25 cellular contexts compared by ENCODE assay signal in the genomic region with DNA sequence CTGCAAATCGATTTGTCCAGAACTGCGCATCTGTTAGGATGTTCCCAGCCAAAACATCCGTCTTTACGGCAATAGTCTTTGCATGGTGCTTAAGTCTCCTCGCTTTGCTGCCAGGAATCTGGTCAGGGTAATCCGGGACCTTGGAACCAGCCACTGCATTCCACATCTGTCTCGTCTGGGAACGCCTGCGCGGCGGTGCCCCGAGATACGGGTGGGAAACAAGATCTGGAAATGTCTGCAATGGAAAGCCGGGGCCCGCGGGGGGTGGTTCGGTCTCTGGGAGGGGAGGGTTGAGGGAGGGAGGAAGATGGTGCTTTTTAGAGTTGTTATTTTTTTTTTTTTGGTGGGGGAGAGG. TPM values are rescaled to one million over a fixed set of nuclear protein-coding genes. Genes with fewer than 3 reads are reported as not detected.
DNase-seq lines count a peak whose midpoint lies in the region; ATAC-seq and TF ChIP-seq lines count a peak whose summit lies in the region.
"Had no signal": no experiment of that assay in that cellular context is flagged by ENCODE, and none has a peak within 500 bp of the region (broad histone marks: within the 10 kb centered on the region; RNA-seq: fewer than 3 reads in every experiment).

No MANE protein-coding gene starts in this region.

- no peak overlapping the region for H2BK12ac ChIP-seq in H9 (ENCODE audit: insufficient read length, low read depth, low read length)

- no peaks in the 10 kb centered on the region for H3K9me3 Mint-ChIP-seq in H9
- H3K9me3 Mint-ChIP-seq: activated naive CD4-positive, alpha-beta T cell treated with anti-CD3 and anti-CD28 coated beads, Interleukin-2, amount 10 ng/mL, durations not matched to agents 7 days and 5 days; brain had no signal

- H4K5ac ChIP-seq in H9 (ENCODE audit: insufficient read length, low read depth, low read length): no peak overlapping the region

- no peaks in the 10 kb centered on the region for H3K23me2 ChIP-seq in H9 (ENCODE audit: insufficient read length, low read depth, low read length, poor library complexity, severe bottlenecking)

- H3K27ac ChIP-seq in BLaER1 treated with 17β-estradiol and CSF1 and Interleukin-3, amounts not matched to agents 10 nM and 100 nM: no peak overlapping the region
- peak overlapping the region; percentile 41 to 59 for H3K27ac ChIP-seq in right atrium auricular region
- H3K27ac ChIP-seq in gastrocnemius medialis: peak overlapping the region; percentile 11 to 33 (median 21)
- H3K27ac ChIP-seq in H9 (ENCODE audit: insufficient read length, low read depth, low read length): no peak overlapping the region
- no peak overlapping the region for H3K27ac ChIP-seq in brain microvascular endothelial cell
- H3K27ac ChIP-seq: epithelial cell of prostate had no signal

- DNase-seq in astrocyte of the cerebellum (ENCODE audit: low read depth) (peak; percentile 16), right atrium auricular region (ENCODE audit: low spot score) (no peak), gastrocnemius medialis (no peak), H9 (no peak), brain microvascular endothelial cell (no peak), NCI-H524 (lab: John Stamatoyannopoulos, UW) (no peak)
- DNase-seq: activated CD4-positive, alpha-beta T cell treated with anti-CD3 and anti-CD28 coated beads, Interleukin-2, amount 50 U/mL, for 1 hour; activated naive CD4-positive, alpha-beta T cell treated with anti-CD3 and anti-CD28 coated beads, Interleukin-2, amount 10 ng/mL, durations not matched to agents 7 days and 5 days; BE2C; head of caudate nucleus; KG1; midbrain; NCI-H1092; NCI-H2171; nucleus accumbens; Peyer's patch; stimulated activated CD4-positive, alpha-beta T cell treated with anti-CD3 and anti-CD28 coated beads, Interleukin-4, amount 100 ng/mL, for 4 hours; stimulated activated CD8-positive, alpha-beta memory T cell treated with anti-CD3 and anti-CD28 coated beads, Interleukin-4, amount 100 ng/mL, for 48 hours; substantia nigra had no signal

- no peak overlapping the region for H2AFZ ChIP-seq in H9 (ENCODE audit: low read length)

- WGBS in H9 (ENCODE audit: extremely low coverage, insufficient read length, low lambda C conversion rate): no CpG with 5 or more reads among the region's 17 CpGs

- peaks cover 0 to 4% (median 0%) of the 10 kb centered on the region in 3 experiments; a peak in 1 of 7 replicates for H3K36me3 Mint-ChIP-seq in H9 (ENCODE audit: insufficient read depth in 1 of 3, low read depth in 3 of 3)
- H3K36me3 Mint-ChIP-seq: activated naive CD4-positive, alpha-beta T cell treated with anti-CD3 and anti-CD28 coated beads, Interleukin-2, amount 10 ng/mL, durations not matched to agents 7 days and 5 days; brain had no signal

- peak; percentile 34 to 37 for ATAC-seq in gastrocnemius medialis
- ATAC-seq in GM18498 (IDR thresholded peaks at IDR 0.05; ENCODE audit: unreplicated experiment): no peak

- no peak overlapping the region for H2BK120ac ChIP-seq in H9 (ENCODE audit: low read depth, low read length, poor library complexity, severe bottlenecking)

- no peaks in the 10 kb centered on the region; the same call in 1 of the 2 replicates for H3K79me2 ChIP-seq in H9 (ENCODE audit: insufficient read depth, low read length)

- peaks cover 11 to 14% of the 10 kb centered on the region in 2 experiments for H3K4me1 Mint-ChIP-seq in H9
- H3K4me1 Mint-ChIP-seq: activated naive CD4-positive, alpha-beta T cell treated with anti-CD3 and anti-CD28 coated beads, Interleukin-2, amount 10 ng/mL, durations not matched to agents 7 days and 5 days had no signal

- H3K9ac ChIP-seq in BLaER1 treated with 17β-estradiol and CSF1 and Interleukin-3, amounts not matched to agents 10 nM and 100 nM: no peak overlapping the region
- no peak overlapping the region for H3K9ac ChIP-seq in H9 (ENCODE audit: extremely low read depth, insufficient read length, low read length)

- H3K9me3 ChIP-seq in BLaER1 treated with 17β-estradiol and CSF1 and Interleukin-3, amounts not matched to agents 10 nM and 100 nM (replicated peaks in 1 of 11): 0 out of 22 replicates have a peak, but pooled peaks cover 0 to 4% (median 0%) of the 10 kb centered on the region in 11 experiments
- H3K9me3 ChIP-seq in right atrium auricular region (no peaks in the 10 kb centered on the region), gastrocnemius medialis (no peaks in the 10 kb centered on the region), H9 (ENCODE audit: control insufficient read depth, low read depth, low read length) (no peaks in the 10 kb centered on the region)
- H3K9me3 ChIP-seq: HAP-1, Peyer's patch had no signal

- H3K27me3 Mint-ChIP-seq in H9 (ENCODE audit: low read depth): peaks cover 2% of the 10 kb centered on the region; the same call in 1 of the 2 replicates
- H3K27me3 Mint-ChIP-seq: activated naive CD4-positive, alpha-beta T cell treated with anti-CD3 and anti-CD28 coated beads, Interleukin-2, amount 10 ng/mL, durations not matched to agents 7 days and 5 days had no signal

- H2AK5ac ChIP-seq in H9 (ENCODE audit: insufficient read length, low read length): no peak overlapping the region

- no peak for TF ChIP-seq CTCF in astrocyte of the cerebellum (IDR thresholded peaks at IDR 0.05; ENCODE audit: low read depth, low read length, missing control alignments)
- no peak for TF ChIP-seq CTCF in right atrium auricular region (IDR thresholded peaks at IDR 0.05)
- TF ChIP-seq CTCF in gastrocnemius medialis (IDR thresholded peaks at IDR 0.05 in 4 of 5, conservative IDR thresholded peaks at IDR 0.05 in 1 of 5): no peak
- no peak for TF ChIP-seq CTCF in H9 (conservative IDR thresholded peaks at IDR 0.05)
- TF ChIP-seq CTCF in brain microvascular endothelial cell (IDR thresholded peaks at IDR 0.05; ENCODE audit: low read depth, low read length, missing control alignments): no peak

- in situ Hi-C loops in astrocyte of the cerebellum (cut with HindIII; ENCODE audit: low sequenced_read_pairs): no loop called here
- in situ Hi-C loops in gastrocnemius medialis (cut with MboI; ENCODE audit: low sequenced_read_pairs in 4 of 4): no loop called here
- in situ Hi-C loops in brain microvascular endothelial cell (cut with HindIII; ENCODE audit: low pct_ligation_motif_present, low sequenced_read_pairs): no loop called here

- H3K27me3 ChIP-seq in BLaER1 treated with 17β-estradiol and CSF1 and Interleukin-3, amounts not matched to agents 10 nM and 100 nM: peaks cover 0 to 18% (median 0%) of the 10 kb centered on the region in 11 experiments; a peak in 10 of 22 replicates
- no peaks in the 10 kb centered on the region for H3K27me3 ChIP-seq in right atrium auricular region
- H3K27me3 ChIP-seq in gastrocnemius medialis: peaks cover 20 to 25% (median 25%) of the 10 kb centered on the region in 3 donors
- no peaks in the 10 kb centered on the region for H3K27me3 ChIP-seq in H9 (ENCODE audit: insufficient read depth, low read length)
- no peaks in the 10 kb centered on the region for H3K27me3 ChIP-seq in brain microvascular endothelial cell (replicated peaks)
- H3K27me3 ChIP-seq: BE2C, Peyer's patch had no signal

- no peak overlapping the region for H3K23ac ChIP-seq in H9 (ENCODE audit: insufficient read length, low read depth, low read length)

- H2BK15ac ChIP-seq in H9 (ENCODE audit: low read depth, low read length): no peak overlapping the region

- H3K4me1 ChIP-seq in BLaER1 treated with 17β-estradiol and CSF1 and Interleukin-3, amounts not matched to agents 10 nM and 100 nM: peaks cover 5 to 35% (median 29%) of the 10 kb centered on the region in 10 experiments; a peak in 19 of 20 replicates
- H3K4me1 ChIP-seq in right atrium auricular region (peaks cover 0 to 35% of the 10 kb centered on the region in 2 donors), gastrocnemius medialis (peaks cover 16 to 26% of the 10 kb centered on the region in 2 donors), H9 (ENCODE audit: insufficient read depth, low read length) (no peaks in the 10 kb centered on the region; the same call in 1 of the 2 replicates)
- H3K4me1 ChIP-seq: BE2C, HAP-1 had no signal

- no peak overlapping the region for H4K8ac ChIP-seq in H9 (replicated peaks; ENCODE audit: insufficient read length, low read depth, low read length)

- H3K27ac Mint-ChIP-seq in H9: no peak overlapping the region
- H3K27ac Mint-ChIP-seq: activated naive CD4-positive, alpha-beta T cell treated with anti-CD3 and anti-CD28 coated beads, Interleukin-2, amount 10 ng/mL, durations not matched to agents 7 days and 5 days had no signal

- H3K4ac ChIP-seq in H9 (ENCODE audit: low read depth, low read length): no peak overlapping the region

- H2BK5ac ChIP-seq in H9 (ENCODE audit: insufficient read length, low read length): no peak overlapping the region

- H3K4me3 Mint-ChIP-seq in H9: no peak overlapping the region
- H3K4me3 Mint-ChIP-seq: activated naive CD4-positive, alpha-beta T cell treated with anti-CD3 and anti-CD28 coated beads, Interleukin-2, amount 10 ng/mL, durations not matched to agents 7 days and 5 days; brain had no signal

- TF ChIP-seq POLR2A in gastrocnemius medialis (IDR thresholded peaks at IDR 0.05): no peak

- H3K18ac ChIP-seq in H9 (ENCODE audit: insufficient read length, low read depth, low read length): no peak overlapping the region

- H3K4me3 ChIP-seq in BLaER1 treated with 17β-estradiol and CSF1 and Interleukin-3, amounts not matched to agents 10 nM and 100 nM: no peak overlapping the region
- no peak overlapping the region for H3K4me3 ChIP-seq in astrocyte of the cerebellum (ENCODE audit: low read depth, low read length)
- H3K4me3 ChIP-seq in right atrium auricular region: no peak overlapping the region
- H3K4me3 ChIP-seq in gastrocnemius medialis: no peak overlapping the region
- no peak overlapping the region for H3K4me3 ChIP-seq in brain microvascular endothelial cell (ENCODE audit: low read depth, low read length)
- H3K4me3 ChIP-seq: HAP-1, Peyer's patch, skin epidermis had no signal

- H3K56ac ChIP-seq in H9 (ENCODE audit: insufficient read length, low read depth, low read length): no peak overlapping the region

- no peak overlapping the region for H3T11ph ChIP-seq in H9 (ENCODE audit: low read length)

- no peaks in the 10 kb centered on the region for H3K79me1 ChIP-seq in H9 (ENCODE audit: insufficient read depth, low read depth, low read length, poor library complexity, severe bottlenecking)

- H3K14ac ChIP-seq in H9 (ENCODE audit: insufficient read depth, low read length): no peak overlapping the region

- H4K20me1 ChIP-seq in BLaER1 treated with 17β-estradiol and CSF1 and Interleukin-3, amounts not matched to agents 10 nM and 100 nM: peaks cover 0 to 16% (median 0%) of the 10 kb centered on the region in 11 experiments; a peak in 4 of 22 replicates
- no peaks in the 10 kb centered on the region for H4K20me1 ChIP-seq in H9 (ENCODE audit: control insufficient read depth, insufficient read depth, insufficient read length)

- H4K91ac ChIP-seq in H9 (ENCODE audit: insufficient read length, low read depth, low read length): no peak overlapping the region

- no peak overlapping the region for H2BK20ac ChIP-seq in H9 (ENCODE audit: low read depth, low read length, poor library complexity, severe bottlenecking)

- no peaks in the 10 kb centered on the region for H3K36me3 ChIP-seq in BLaER1 treated with 17β-estradiol and CSF1 and Interleukin-3, amounts not matched to agents 10 nM and 100 nM
- H3K36me3 ChIP-seq in right atrium auricular region (no peaks in the 10 kb centered on the region), gastrocnemius medialis (no peaks in the 10 kb centered on the region), brain microvascular endothelial cell (replicated peaks) (no peaks in the 10 kb centered on the region)
- H3K36me3 ChIP-seq: BE2C, HAP-1, Peyer's patch had no signal

- intact Hi-C loops in gastrocnemius medialis (cut with DNase I; ENCODE audit: low total_unique reads): no loop called here

- peak overlapping the region in 7 of 11 experiments; percentile 5 to 55 (median 39); a peak in 8 of 22 replicates for H3K4me2 ChIP-seq in BLaER1 treated with 17β-estradiol and CSF1 and Interleukin-3, amounts not matched to agents 10 nM and 100 nM
- no peak overlapping the region for H3K4me2 ChIP-seq in H9 (ENCODE audit: insufficient read depth, insufficient read length, low read length)

RNA-seq across cellular contexts. Expression of a gene that starts 49.0 kb away (rescaled TPM):
- total RNA-seq in right atrium auricular region (10 to 100 TPM; 31.8 to 34.2 TPM), gastrocnemius medialis (10 to 100 TPM; 10.8 to 31.7 (median 26.0) TPM), H9 (2021) (34.3 and 35.8 TPM in 2 replicates)

Comparison
In these comparisons a context has a peak if more than half of its experiments do, and no peak if none do; other contexts are left out.
1. H3K27ac ChIP-seq: peak in right atrium auricular region (2 of 2) and gastrocnemius medialis (4 of 4); none in BLaER1 treated with 17β-estradiol and CSF1 and Interleukin-3, amounts not matched to agents 10 nM and 100 nM (0 of 11), H9 (single experiment) and brain microvascular endothelial cell (single experiment).